Comparison of ENCODE assay signal across 16 cellular contexts in genomic region chr18:68083776-68084175, GRCh38.
A peak's percentile ranks its signal among the peaks of the same experiment; 100 is the strongest.
DNase-seq lines count a peak whose midpoint lies in the region; ATAC-seq, FAIRE-seq and TF ChIP-seq lines count a peak whose summit lies in the region.
"Had no signal": no experiment of that assay in that cellular context is flagged by ENCODE, and none has a peak within 500 bp of the region (broad histone marks: within the 10 kb centered on the region; RNA-seq: fewer than 3 reads in every experiment).

No MANE protein-coding gene starts in this region.

- no peak for TF ChIP-seq CTCF in choroid plexus epithelial cell (conservative IDR thresholded peaks at IDR 0.05; ENCODE audit: low read depth, low read length)
- TF ChIP-seq CTCF in fibroblast of villous mesenchyme (IDR thresholded peaks at IDR 0.05; ENCODE audit: insufficient read depth, low read depth, low read length), result no peak

- H3K36me3 Mint-ChIP-seq in effector memory CD8-positive, alpha-beta T cell (ENCODE audit: insufficient read depth), result no peaks in the 10 kb centered on the region
- H3K36me3 Mint-ChIP-seq: CD4-positive, alpha-beta memory T cell had no signal

- FAIRE-seq in frontal cortex (lab: Jason Lieb, UNC), result no peak
- FAIRE-seq: A549, G401.6, GM12892, H1 had no signal

- H3K4me3 ChIP-seq in choroid plexus epithelial cell (ENCODE audit: low read depth, low read length) (no peak overlapping the region), fibroblast of villous mesenchyme (ENCODE audit: low read depth, low read length) (no peak overlapping the region)
- H3K4me3 ChIP-seq: A549, HAP-1 had no signal

- no peak overlapping the region for H3K27ac Mint-ChIP-seq in effector memory CD8-positive, alpha-beta T cell
- H3K27ac Mint-ChIP-seq: CD4-positive, alpha-beta memory T cell had no signal

- no peaks in the 10 kb centered on the region for H3K27me3 Mint-ChIP-seq in effector memory CD8-positive, alpha-beta T cell
- H3K27me3 Mint-ChIP-seq: CD4-positive, alpha-beta memory T cell had no signal

- H3K4me3 Mint-ChIP-seq in effector memory CD8-positive, alpha-beta T cell, result no peak overlapping the region
- H3K4me3 Mint-ChIP-seq: CD4-positive, alpha-beta memory T cell had no signal

- no peaks in the 10 kb centered on the region for H3K4me1 Mint-ChIP-seq in effector memory CD8-positive, alpha-beta T cell (ENCODE audit: low read depth in 2 of 2)
- H3K4me1 Mint-ChIP-seq: CD4-positive, alpha-beta memory T cell had no signal

- DNase-seq in amniotic epithelial cell (ENCODE audit: low read depth) (peak; percentile 51), choroid plexus epithelial cell (ENCODE audit: low read depth) (peak; percentile 48), fibroblast of villous mesenchyme (ENCODE audit: low read depth) (peak; percentile 34), frontal cortex (ENCODE audit: low spot score in 2 of 2) (no peak), NCI-H2171 (lab: John Stamatoyannopoulos, UW) (no peak)
- no peak for DNase-seq in effector memory CD8-positive, alpha-beta T cell
- DNase-seq: BE2C; CD4-positive, alpha-beta memory T cell; DMS153; DMS79 treated with DMSO at 0.1 percent for 48 hours had no signal

- ATAC-seq in effector memory CD8-positive, alpha-beta T cell (replicated peaks), result no peak
- ATAC-seq in GM21576 (IDR thresholded peaks at IDR 0.05; ENCODE audit: unreplicated experiment), result no peak
- ATAC-seq: A549 had no signal

- no peaks in the 10 kb centered on the region for H3K9me3 Mint-ChIP-seq in effector memory CD8-positive, alpha-beta T cell
- H3K9me3 Mint-ChIP-seq: CD4-positive, alpha-beta memory T cell had no signal

Comparison
In these comparisons a context has a peak if more than half of its experiments do, and no peak if none do; other contexts are left out.
1. DNase-seq: peak in amniotic epithelial cell (single experiment), choroid plexus epithelial cell (single experiment) and fibroblast of villous mesenchyme (single experiment); none in effector memory CD8-positive, alpha-beta T cell (0 of 3), frontal cortex (0 of 2) and NCI-H2171 (single experiment).